In genomic region chr5:132094393-132095076, GRCh38 we compare ENCODE assay signal across 11 cellular contexts. TPM values are rescaled to one million over a fixed set of nuclear protein-coding genes. Genes with fewer than 3 reads are reported as not detected.
DNase-seq lines count a peak whose midpoint lies in the region; ATAC-seq and TF ChIP-seq lines count a peak whose summit lies in the region.
"Had no signal": no experiment of that assay in that cellular context is flagged by ENCODE, and none has a peak within 500 bp of the region (broad histone marks: within the 10 kb centered on the region; RNA-seq: fewer than 3 reads in every experiment).

No MANE protein-coding gene starts in this region.

- no peak overlapping the region for H3K4me3 ChIP-seq in epithelial cell of proximal tubule (ENCODE audit: low read depth, low read length)
- no peak overlapping the region for H3K4me3 ChIP-seq in skeletal muscle cell (ENCODE audit: low read depth, low read length)
- H3K4me3 ChIP-seq in A673 (ENCODE audit: low read depth, low read length, poor library complexity, severe bottlenecking) = no peak overlapping the region

- CTCF ChIA-PET in A673 (lab: Charles Lee) = no interaction called here

- intact Hi-C loops in A673 (cut with micrococcal nuclease; ENCODE audit: unreplicated experiment) = no loop called here

- H3K27me3 ChIP-seq in A673 (replicated peaks; ENCODE audit: insufficient read depth, low read depth, low read length, poor library complexity) = no peaks in the 10 kb centered on the region

- no peaks in the 10 kb centered on the region for H3K36me3 ChIP-seq in A673 (ENCODE audit: insufficient read depth, low read length, poor library complexity, severe bottlenecking)

- no TSS peak for BruUV-seq in A673 (replicated peaks; lab: Mats Ljungman, UMichigan)

- no peak for TF ChIP-seq CTCF in epithelial cell of proximal tubule (conservative IDR thresholded peaks at IDR 0.05; ENCODE audit: low read depth, low read length)
- TF ChIP-seq CTCF in A673 (conservative IDR thresholded peaks at IDR 0.05; ENCODE audit: low read depth, low read length) = no peak

- ATAC-seq in HG03025 (IDR thresholded peaks at IDR 0.05; ENCODE audit: low FRiP score, unreplicated experiment) = no peak

- no peak overlapping the region for H3K27ac ChIP-seq in A673 (ENCODE audit: low read depth, low read length, poor library complexity, severe bottlenecking)
- H3K27ac ChIP-seq: 22Rv1 had no signal

- no peaks in the 10 kb centered on the region for H3K4me1 ChIP-seq in A673 (ENCODE audit: insufficient read depth, low read length, poor library complexity, severe bottlenecking)

- no peaks in the 10 kb centered on the region for H3K9me3 ChIP-seq in A673 (ENCODE audit: low read depth, low read length, poor library complexity, severe bottlenecking)

- DNase-seq in DMS53 (lab: John Stamatoyannopoulos, UW) = peak; percentile 34
- DNase-seq in DMS53 treated with DMSO at 0.1 percent for 48 hours (lab: John Stamatoyannopoulos, UW; ENCODE audit: unreplicated experiment) = no peak
- DNase-seq in RPMI7951 (ENCODE audit: low read depth) = peak; percentile 97
- peak; percentile 92 for DNase-seq in epithelial cell of proximal tubule (ENCODE audit: low read depth)
- DNase-seq in skeletal muscle cell (ENCODE audit: low read depth) = peak; percentile 82
- DNase-seq in A673 (ENCODE audit: low spot score) = no peak
- DNase-seq in DMS79 treated with DMSO at 0.1 percent for 48 hours (lab: John Stamatoyannopoulos, UW) = no peak
- DNase-seq: NCI-H2171 treated with DMSO at 0.1 percent for 48 hours had no signal

- POLR2A ChIA-PET in A673 (lab: Charles Lee; ENCODE audit: low non-redundant PET) = no interaction called here

RNA-seq across cellular contexts. Expression of gene CSF2, which starts 20.9 kb away (rescaled TPM):
- total RNA-seq in RPMI7951 (2014; rRNA removed; shearing (Covaris generic)) = 4.8 and 6.4 TPM in 2 replicates
- total RNA-seq in epithelial cell of proximal tubule = 13.2 and 19.6 TPM in 2 replicates
- total RNA-seq in A673 (2021) = not detected in 2 replicates
- total RNA-seq: neural crest cell had no signal

RNA-seq across cellular contexts. Expression of gene IL3, which starts 34.1 kb away (rescaled TPM):
- not detected in 2 replicates for total RNA-seq in RPMI7951 (2014; rRNA removed; shearing (Covaris generic))
- total RNA-seq in epithelial cell of proximal tubule (not detected in 2 replicates), A673 (2021) (not detected in 2 replicates)
- total RNA-seq: neural crest cell had no signal

Comparison
In these comparisons a context has a peak if more than half of its experiments do, and no peak if none do; other contexts are left out.
1. DNase-seq: peak in DMS53 (single experiment), RPMI7951 (single experiment), epithelial cell of proximal tubule (single experiment) and skeletal muscle cell (single experiment); none in DMS53 treated with DMSO at 0.1 percent for 48 hours (single experiment), A673 (single experiment) and DMS79 treated with DMSO at 0.1 percent for 48 hours (single experiment).